Comparison of ENCODE assay signal across 12 cellular contexts in the genomic region with DNA sequence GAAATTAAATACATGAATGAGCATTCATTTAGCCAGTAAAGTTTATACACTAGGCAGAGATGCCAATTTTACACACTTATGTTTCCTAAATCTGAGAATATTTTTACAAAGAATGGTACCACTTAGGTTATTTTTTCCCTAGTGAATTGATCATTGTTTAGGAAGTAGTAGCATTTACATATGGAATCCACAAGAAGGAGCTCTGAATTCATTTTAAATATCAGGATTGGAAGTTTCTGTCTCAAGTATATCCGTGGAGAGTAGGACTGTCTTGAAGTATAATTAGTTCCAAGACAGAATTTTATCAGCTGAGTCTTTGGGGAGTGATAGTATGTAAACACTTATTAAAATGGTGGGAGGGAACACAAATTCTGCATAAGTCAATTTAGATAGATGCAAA.
DNase-seq lines count a peak whose midpoint lies in the region; ATAC-seq, FAIRE-seq and TF ChIP-seq lines count a peak whose summit lies in the region.
"Had no signal": no experiment of that assay in that cellular context is flagged by ENCODE, and none has a peak within 500 bp of the region (broad histone marks: within the 10 kb centered on the region; RNA-seq: fewer than 3 reads in every experiment).

No MANE protein-coding gene starts in this region.

- H3K36me3 ChIP-seq in GM12878 (ENCODE audit: control insufficient read depth in 2 of 2, insufficient read depth in 2 of 2, low read length in 1 of 2) (no peaks in the 10 kb centered on the region), lung (ENCODE audit: control insufficient read depth in 2 of 2, insufficient read depth in 2 of 2, low read length in 2 of 2) (no peaks in the 10 kb centered on the region)
- H3K36me3 ChIP-seq: brain microvascular endothelial cell, ovary had no signal

- H3K4me2 ChIP-seq in GM12878 (ENCODE audit: control insufficient read depth, insufficient read depth) = no peak overlapping the region

- TF ChIP-seq CTCF in C4-2B (conservative IDR thresholded peaks at IDR 0.05) (peak; percentile 53), LNCaP clone FGC (IDR thresholded peaks at IDR 0.05; ENCODE audit: control insufficient read depth, extremely low read depth, insufficient read depth) (peak; percentile 58), GM12878 (IDR thresholded peaks at IDR 0.05 in 2 of 3, conservative IDR thresholded peaks at IDR 0.05 in 1 of 3; ENCODE audit: control insufficient read depth in 2 of 3, extremely low read depth in 1 of 3, insufficient read depth in 1 of 3, low read depth in 3 of 3, low read length in 3 of 3) (no peak; a peak in 1 of 6 replicates), lung (IDR thresholded peaks at IDR 0.05; ENCODE audit: control extremely low read depth, extremely low read depth) (peak; percentile 4)

- ATAC-seq in GM12878 (no peak), lung (ENCODE audit: insufficient read depth, low FRiP score) (no peak)

- peaks cover 7% of the 10 kb centered on the region for H3K9me3 Mint-ChIP-seq in activated naive CD8-positive, alpha-beta T cell treated with anti-CD3 and anti-CD28 coated beads for 36 hours

- no peak for TF ChIP-seq POLR2A in GM12878 (IDR thresholded peaks at IDR 0.05; ENCODE audit: low read depth, low read length)

- no peaks in the 10 kb centered on the region for H3K36me3 Mint-ChIP-seq in activated naive CD8-positive, alpha-beta T cell treated with anti-CD3 and anti-CD28 coated beads for 36 hours

- DNase-seq in LNCaP clone FGC (ENCODE audit: low read depth) = peak; percentile 4
- DNase-seq in GM12878 (ENCODE audit: low read depth, low spot score) = no peak
- no peak for DNase-seq in lung (ENCODE audit: low spot score)
- DNase-seq in GM19238 (ENCODE audit: insufficient read length, low spot score) = no peak
- DNase-seq in stimulated activated CD4-positive, alpha-beta T cell treated with anti-CD3 and anti-CD28 coated beads, Interleukin-4, amount 100 ng/mL, for 1 hour = no peak
- DNase-seq in activated naive CD8-positive, alpha-beta T cell treated with anti-CD3 and anti-CD28 coated beads for 36 hours = no peak
- no peak for DNase-seq in NCI-H2107 (lab: John Stamatoyannopoulos, UW)
- DNase-seq: activated CD4-positive, alpha-beta T cell treated with anti-CD3 and anti-CD28 coated beads, Interleukin-2, amount 50 U/mL, for 4 hours; brain microvascular endothelial cell; KG1; ovary had no signal

- H3K9me3 ChIP-seq in GM12878 (replicated peaks; ENCODE audit: control insufficient read depth, insufficient read depth, low read length) (no peaks in the 10 kb centered on the region), lung (ENCODE audit: control insufficient read depth in 2 of 2, insufficient read depth in 1 of 2, low read length in 1 of 2) (no peaks in the 10 kb centered on the region)
- H3K9me3 ChIP-seq: ovary had no signal

- no peaks in the 10 kb centered on the region for H3K79me2 ChIP-seq in GM12878 (ENCODE audit: control insufficient read depth, insufficient read depth, low read length)

- no peaks in the 10 kb centered on the region for H3K4me1 Mint-ChIP-seq in activated naive CD8-positive, alpha-beta T cell treated with anti-CD3 and anti-CD28 coated beads for 36 hours

- H3K27ac ChIP-seq in C4-2B (no peak overlapping the region), GM12878 (ENCODE audit: control insufficient read depth, insufficient read depth) (no peak overlapping the region), lung (ENCODE audit: low read depth in 1 of 2, low read length in 1 of 2) (no peak overlapping the region)
- H3K27ac ChIP-seq: brain microvascular endothelial cell, ovary had no signal

- peaks cover 5% of the 10 kb centered on the region for H3K27me3 Mint-ChIP-seq in activated naive CD8-positive, alpha-beta T cell treated with anti-CD3 and anti-CD28 coated beads for 36 hours

- no peak overlapping the region for H3K4me3 Mint-ChIP-seq in activated naive CD8-positive, alpha-beta T cell treated with anti-CD3 and anti-CD28 coated beads for 36 hours

- no peak for TF ChIP-seq EP300 in GM12878 (IDR thresholded peaks at IDR 0.05; ENCODE audit: borderline replicate concordance in 1 of 2, control insufficient read depth in 1 of 2, low read depth in 2 of 2, low read length in 2 of 2)

- CTCF ChIA-PET in GM12878 (lab: Yijun Ruan, JAX) = no interaction called here

- in situ Hi-C loops in GM12878 (cut with MboI) = loop anchor here (25.0 kb wide), 1 partner anchor 1731 kb away; no protein-coding TSS in a partner anchor

- H3K4me1 ChIP-seq in GM12878 (ENCODE audit: control insufficient read depth, insufficient read depth, low read length) = no peaks in the 10 kb centered on the region
- no peaks in the 10 kb centered on the region for H3K4me1 ChIP-seq in lung (ENCODE audit: control insufficient read depth in 2 of 2, insufficient read depth in 2 of 2, low read length in 2 of 2)

- POLR2A ChIA-PET in GM12878 (lab: Charles Lee) = no interaction called here

- no peak overlapping the region for H2AFZ ChIP-seq in GM12878 (ENCODE audit: control insufficient read depth, low read depth, low read length)

- RAD21 ChIA-PET in GM12878 (lab: Charles Lee; ENCODE audit: unreplicated experiment) = no interaction called here

- SMC1A ChIA-PET in GM12878 (lab: Charles Lee; ENCODE audit: uncharacterized antibody, unreplicated experiment) = interaction anchor here (1.4 kb wide), 1 partner anchor 82 kb away, joined by 3 read pairs; the partner anchor contains the start of gene FAM98A

- WGBS in GM12878 (ENCODE audit: insufficient coverage, insufficient replicate concordance, low lambda C conversion rate, missing lambda C conversion rate) = 4% methylated on average over 1 of the region's 1 CpG
- WGBS in lung, 2 donors = 20 to 41% methylated on average over 1 of the region's 1 CpG

- FAIRE-seq in GM12878 (lab: Jason Lieb, UNC) = no peak

- intact Hi-C loops in GM12878 (cut with micrococcal nuclease; ENCODE audit: unreplicated experiment) = no loop called here

- no TSS peak for BruUV-seq in GM12878 (replicated peaks; lab: Mats Ljungman, UMichigan)

- H4K20me1 ChIP-seq in GM12878 (ENCODE audit: control insufficient read depth, insufficient read depth) = no peaks in the 10 kb centered on the region

- no peak overlapping the region for H3K27ac Mint-ChIP-seq in activated naive CD8-positive, alpha-beta T cell treated with anti-CD3 and anti-CD28 coated beads for 36 hours

- 0 out of 2 replicates have a peak, but pooled peaks have one; percentile 7 for TF ChIP-seq RAD21 in GM12878 (IDR thresholded peaks at IDR 0.05; ENCODE audit: insufficient read depth, low read depth, low read length)

- H3K9ac ChIP-seq in GM12878 (ENCODE audit: control insufficient read depth, insufficient read depth, low read length) = no peak overlapping the region

- H3K4me3 ChIP-seq in LNCaP clone FGC (ENCODE audit: low read depth, low read length) (no peak overlapping the region), GM12878 (no peak overlapping the region), lung (no peak overlapping the region)
- H3K4me3 ChIP-seq: ovary had no signal

- H3K27me3 ChIP-seq in GM12878 (replicated peaks in 1 of 2; ENCODE audit: control insufficient read depth in 2 of 2, insufficient read depth in 2 of 2, low read length in 1 of 2) (no peaks in the 10 kb centered on the region), lung (ENCODE audit: control insufficient read depth, insufficient read depth) (no peaks in the 10 kb centered on the region)
- H3K27me3 ChIP-seq: brain microvascular endothelial cell, ovary had no signal

TF ChIP-seq in GM12878, 131 proteins besides CTCF, POLR2A, EP300 and RAD21:
- TF ChIP-seq HDAC2 (IDR thresholded peaks at IDR 0.05) = no peak
- TF ChIP-seq HDGF (IDR thresholded peaks at IDR 0.05) = no peak
- no peak for TF ChIP-seq SIX5 (IDR thresholded peaks at IDR 0.05; ENCODE audit: low read depth, low read length, severe bottlenecking)
- TF ChIP-seq SMAD1 (IDR thresholded peaks at IDR 0.05; ENCODE audit: low read depth, partially characterized antibody) = no peak
- TF ChIP-seq KDM1A (IDR thresholded peaks at IDR 0.05; ENCODE audit: borderline replicate concordance) = no peak
- TF ChIP-seq, protein P1, sequence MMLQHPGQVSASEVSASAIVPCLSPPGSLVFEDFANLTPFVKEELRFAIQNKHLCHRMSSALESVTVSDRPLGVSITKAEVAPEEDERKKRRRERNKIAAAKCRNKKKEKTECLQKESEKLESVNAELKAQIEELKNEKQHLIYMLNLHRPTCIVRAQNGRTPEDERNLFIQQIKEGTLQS (IDR thresholded peaks at IDR 0.05; ENCODE audit: borderline replicate concordance, extremely low read depth, low read depth, low read length) = no peak
TF ChIP-seq in GM12878: peak in this region for 0.

Comparison
In these comparisons a context has a peak if more than half of its experiments do, and no peak if none do; other contexts are left out.
1. CTCF ChIP-seq: peak in C4-2B (single experiment), LNCaP clone FGC (single experiment) and lung (single experiment); none in GM12878 (0 of 3).